ENCODE assay signal across 1 cellular context in the genomic region with DNA sequence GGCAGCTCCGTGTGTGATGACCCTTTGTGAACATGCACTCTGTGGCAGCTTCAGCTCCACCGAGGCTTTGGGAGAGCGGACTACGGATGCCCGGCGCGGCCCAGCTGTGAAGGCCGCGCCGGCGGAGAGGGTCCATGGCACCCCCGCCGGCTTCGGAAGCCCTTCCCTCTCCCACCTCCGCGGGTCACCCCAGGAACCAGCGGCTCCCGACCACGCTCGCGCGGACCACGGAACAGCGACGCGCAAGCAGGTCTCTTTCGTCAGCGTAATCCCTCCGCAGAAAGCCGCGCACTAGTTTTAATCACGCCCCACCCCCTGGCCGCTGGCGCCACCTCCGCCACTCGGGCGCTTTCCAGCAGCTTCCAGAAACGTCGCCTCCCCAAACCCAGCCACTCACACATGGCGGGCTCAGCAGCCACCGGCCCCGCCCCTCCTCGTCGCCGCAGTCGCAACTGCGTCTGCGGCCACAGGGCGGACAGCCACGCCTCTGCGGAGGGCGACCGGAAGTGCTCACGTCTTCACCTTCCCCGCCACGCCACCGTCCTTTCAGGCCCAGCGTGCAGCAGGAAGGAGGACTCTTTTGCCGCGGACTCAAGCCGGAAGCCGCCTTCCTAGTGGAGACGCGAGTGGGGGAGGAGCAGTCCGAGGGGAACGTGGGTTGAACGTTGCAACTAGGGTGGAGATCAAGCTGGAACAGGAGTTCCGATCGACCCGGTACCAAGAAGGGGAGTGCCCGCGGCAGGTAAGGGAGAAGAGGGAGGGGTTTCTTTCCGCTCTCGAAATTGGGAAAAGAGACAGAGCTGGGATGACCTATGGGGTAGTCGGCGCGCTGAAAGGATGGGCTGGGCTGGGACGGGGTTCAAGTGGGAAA.
A peak's percentile ranks its signal among the peaks of the same experiment; 100 is the strongest.
TF ChIP-seq lines count a peak whose summit lies in the region.

A gene (plus strand): TSS at position 606 of the 871 bp plus-strand sequence. CDS start 3,221 bp downstream, outside the sequence.

TF ChIP-seq in HEK293, 187 proteins besides CTCF, POLR2A, EP300 and RAD21 (continued from another document and continues in another):
- TF ChIP-seq ZNF558 (tag by site-specific recombination; IDR thresholded peaks at IDR 0.05) (peak; percentile 79; the same call in 1 of the 2 replicates), ZNF654 (tag by site-specific recombination; IDR thresholded peaks at IDR 0.05; ENCODE audit: low read depth) (no peak), ZNF707 (tag by site-specific recombination; IDR thresholded peaks at IDR 0.05) (peak; percentile 49), YY1 (tag by site-specific recombination; IDR thresholded peaks at IDR 0.05) (peak; percentile 71), GFI1B (tag by site-specific recombination; IDR thresholded peaks at IDR 0.05) (peak; percentile 44; the same call in 1 of the 2 replicates), ZNF768 (tag by site-specific recombination; IDR thresholded peaks at IDR 0.05) (no peak; the same call in 1 of the 2 replicates), ZBTB21 (tag by site-specific recombination; IDR thresholded peaks at IDR 0.05) (peak; percentile 94), ZNF175 (tag by site-specific recombination; IDR thresholded peaks at IDR 0.05) (no peak), ZSCAN23 (tag by site-specific recombination; IDR thresholded peaks at IDR 0.05) (peak; percentile 90), ZNF530 (tag by site-specific recombination; IDR thresholded peaks at IDR 0.05; ENCODE audit: low read depth) (no peak), ZNF138 (tag by site-specific recombination; IDR thresholded peaks at IDR 0.05; ENCODE audit: borderline replicate concordance) (no peak), PRDM1 (tag by site-specific recombination; IDR thresholded peaks at IDR 0.05) (no peak), ZNF658 (tag by site-specific recombination; IDR thresholded peaks at IDR 0.05) (no peak), GLI2 (tag by site-specific recombination; IDR thresholded peaks at IDR 0.05; ENCODE audit: borderline replicate concordance, low read depth) (no peak), ZNF274 (IDR thresholded peaks at IDR 0.05; ENCODE audit: low read length) (no peak), ZNF274 (tag by site-specific recombination; IDR thresholded peaks at IDR 0.05; ENCODE audit: borderline replicate concordance) (no peak), ZNF571 (tag by site-specific recombination; IDR thresholded peaks at IDR 0.05) (no peak), ZNF48 (tag by site-specific recombination; IDR thresholded peaks at IDR 0.05) (no peak), ZNF214 (tag by site-specific recombination; IDR thresholded peaks at IDR 0.05; ENCODE audit: borderline replicate concordance) (no peak), ZNF266 (tag by site-specific recombination; IDR thresholded peaks at IDR 0.05; ENCODE audit: low read depth) (no peak), ZNF37A (tag by site-specific recombination; IDR thresholded peaks at IDR 0.05) (no peak), ZNF140 (tag by site-specific recombination; IDR thresholded peaks at IDR 0.05) (no peak), ZNF311 (tag by site-specific recombination; IDR thresholded peaks at IDR 0.05; ENCODE audit: borderline replicate concordance) (no peak), ZNF785 (tag by site-specific recombination; IDR thresholded peaks at IDR 0.05) (peak; percentile 76; the same call in 1 of the 2 replicates), ZNF366 (tag by site-specific recombination; conservative IDR thresholded peaks at IDR 0.05) (peak; percentile 57), ZBTB20 (tag by site-specific recombination; IDR thresholded peaks at IDR 0.05) (peak; percentile 66; the same call in 1 of the 2 replicates), ZNF146 (tag by site-specific recombination; IDR thresholded peaks at IDR 0.05) (peak; percentile 37), SALL2 (tag by site-specific recombination; IDR thresholded peaks at IDR 0.05; ENCODE audit: borderline replicate concordance) (no peak), ZBTB7A (tag by site-specific recombination; IDR thresholded peaks at IDR 0.05; ENCODE audit: low read depth) (no peak), ZNF600 (tag by site-specific recombination; IDR thresholded peaks at IDR 0.05) (peak; percentile 75), ZNF24 (tag by site-specific recombination; IDR thresholded peaks at IDR 0.05) (peak; percentile 80), YY2 (tag by site-specific recombination; IDR thresholded peaks at IDR 0.05) (peak; percentile 76), ZNF664 (tag by site-specific recombination; IDR thresholded peaks at IDR 0.05) (0 out of 2 replicates have a peak, but pooled peaks have one; percentile 4), ZNF335 (tag by site-specific recombination; conservative IDR thresholded peaks at IDR 0.05) (peak; percentile 57)
- TF ChIP-seq, protein P1, sequence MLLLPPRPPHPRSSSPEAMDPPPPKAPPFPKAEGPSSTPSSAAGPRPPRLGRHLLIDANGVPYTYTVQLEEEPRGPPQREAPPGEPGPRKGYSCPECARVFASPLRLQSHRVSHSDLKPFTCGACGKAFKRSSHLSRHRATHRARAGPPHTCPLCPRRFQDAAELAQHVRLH (tag by site-specific recombination; IDR thresholded peaks at IDR 0.05), result peak; percentile 99
- TF ChIP-seq, protein P2, sequence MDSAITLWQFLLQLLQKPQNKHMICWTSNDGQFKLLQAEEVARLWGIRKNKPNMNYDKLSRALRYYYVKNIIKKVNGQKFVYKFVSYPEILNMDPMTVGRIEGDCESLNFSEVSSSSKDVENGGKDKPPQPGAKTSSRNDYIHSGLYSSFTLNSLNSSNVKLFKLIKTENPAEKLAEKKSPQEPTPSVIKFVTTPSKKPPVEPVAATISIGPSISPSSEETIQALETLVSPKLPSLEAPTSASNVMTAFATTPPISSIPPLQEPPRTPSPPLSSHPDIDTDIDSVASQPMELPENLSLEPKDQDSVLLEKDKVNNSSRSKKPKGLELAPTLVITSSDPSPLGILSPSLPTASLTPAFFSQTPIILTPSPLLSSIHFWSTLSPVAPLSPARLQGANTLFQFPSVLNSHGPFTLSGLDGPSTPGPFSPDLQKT (IDR thresholded peaks at IDR 0.05; ENCODE audit: borderline replicate concordance, low read depth, low read length), result no peak; the same call in 1 of the 2 replicates
- TF ChIP-seq, protein P3, sequence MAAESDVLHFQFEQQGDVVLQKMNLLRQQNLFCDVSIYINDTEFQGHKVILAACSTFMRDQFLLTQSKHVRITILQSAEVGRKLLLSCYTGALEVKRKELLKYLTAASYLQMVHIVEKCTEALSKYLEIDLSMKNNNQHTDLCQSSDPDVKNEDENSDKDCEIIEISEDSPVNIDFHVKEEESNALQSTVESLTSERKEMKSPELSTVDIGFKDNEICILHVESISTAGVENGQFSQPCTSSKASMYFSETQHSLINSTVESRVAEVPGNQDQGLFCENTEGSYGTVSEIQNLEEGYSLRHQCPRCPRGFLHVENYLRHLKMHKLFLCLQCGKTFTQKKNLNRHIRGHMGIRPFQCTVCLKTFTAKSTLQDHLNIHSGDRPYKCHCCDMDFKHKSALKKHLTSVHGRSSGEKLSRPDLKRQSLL (tag by site-specific recombination; IDR thresholded peaks at IDR 0.05), result peak; percentile 63
- TF ChIP-seq, protein P4, sequence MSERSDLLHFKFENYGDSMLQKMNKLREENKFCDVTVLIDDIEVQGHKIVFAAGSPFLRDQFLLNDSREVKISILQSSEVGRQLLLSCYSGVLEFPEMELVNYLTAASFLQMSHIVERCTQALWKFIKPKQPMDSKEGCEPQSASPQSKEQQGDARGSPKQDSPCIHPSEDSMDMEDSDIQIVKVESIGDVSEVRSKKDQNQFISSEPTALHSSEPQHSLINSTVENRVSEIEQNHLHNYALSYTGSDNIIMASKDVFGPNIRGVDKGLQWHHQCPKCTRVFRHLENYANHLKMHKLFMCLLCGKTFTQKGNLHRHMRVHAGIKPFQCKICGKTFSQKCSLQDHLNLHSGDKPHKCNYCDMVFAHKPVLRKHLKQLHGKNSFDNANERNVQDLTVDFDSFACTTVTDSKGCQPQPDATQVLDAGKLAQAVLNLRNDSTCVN (tag by site-specific recombination; optimal IDR thresholded peaks at IDR 0.05), result peak; percentile 93
- TF ChIP-seq, protein P5, sequence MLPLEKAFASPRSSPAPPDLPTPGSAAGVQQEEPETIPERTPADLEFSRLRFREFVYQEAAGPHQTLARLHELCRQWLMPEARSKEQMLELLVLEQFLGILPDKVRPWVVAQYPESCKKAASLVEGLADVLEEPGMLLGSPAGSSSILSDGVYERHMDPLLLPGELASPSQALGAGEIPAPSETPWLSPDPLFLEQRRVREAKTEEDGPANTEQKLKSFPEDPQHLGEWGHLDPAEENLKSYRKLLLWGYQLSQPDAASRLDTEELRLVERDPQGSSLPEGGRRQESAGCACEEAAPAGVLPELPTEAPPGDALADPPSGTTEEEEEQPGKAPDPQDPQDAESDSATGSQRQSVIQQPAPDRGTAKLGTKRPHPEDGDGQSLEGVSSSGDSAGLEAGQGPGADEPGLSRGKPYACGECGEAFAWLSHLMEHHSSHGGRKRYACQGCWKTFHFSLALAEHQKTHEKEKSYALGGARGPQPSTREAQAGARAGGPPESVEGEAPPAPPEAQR (tag by site-specific recombination; IDR thresholded peaks at IDR 0.05), result 0 out of 2 replicates have a peak, but pooled peaks have one; percentile 84
- TF ChIP-seq, protein P6, sequence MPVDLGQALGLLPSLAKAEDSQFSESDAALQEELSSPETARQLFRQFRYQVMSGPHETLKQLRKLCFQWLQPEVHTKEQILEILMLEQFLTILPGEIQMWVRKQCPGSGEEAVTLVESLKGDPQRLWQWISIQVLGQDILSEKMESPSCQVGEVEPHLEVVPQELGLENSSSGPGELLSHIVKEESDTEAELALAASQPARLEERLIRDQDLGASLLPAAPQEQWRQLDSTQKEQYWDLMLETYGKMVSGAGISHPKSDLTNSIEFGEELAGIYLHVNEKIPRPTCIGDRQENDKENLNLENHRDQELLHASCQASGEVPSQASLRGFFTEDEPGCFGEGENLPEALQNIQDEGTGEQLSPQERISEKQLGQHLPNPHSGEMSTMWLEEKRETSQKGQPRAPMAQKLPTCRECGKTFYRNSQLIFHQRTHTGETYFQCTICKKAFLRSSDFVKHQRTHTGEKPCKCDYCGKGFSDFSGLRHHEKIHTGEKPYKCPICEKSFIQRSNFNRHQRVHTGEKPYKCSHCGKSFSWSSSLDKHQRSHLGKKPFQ (tag by site-specific recombination; IDR thresholded peaks at IDR 0.05), result peak; percentile 35; the same call in 1 of the 2 replicates
- TF ChIP-seq, protein P7, sequence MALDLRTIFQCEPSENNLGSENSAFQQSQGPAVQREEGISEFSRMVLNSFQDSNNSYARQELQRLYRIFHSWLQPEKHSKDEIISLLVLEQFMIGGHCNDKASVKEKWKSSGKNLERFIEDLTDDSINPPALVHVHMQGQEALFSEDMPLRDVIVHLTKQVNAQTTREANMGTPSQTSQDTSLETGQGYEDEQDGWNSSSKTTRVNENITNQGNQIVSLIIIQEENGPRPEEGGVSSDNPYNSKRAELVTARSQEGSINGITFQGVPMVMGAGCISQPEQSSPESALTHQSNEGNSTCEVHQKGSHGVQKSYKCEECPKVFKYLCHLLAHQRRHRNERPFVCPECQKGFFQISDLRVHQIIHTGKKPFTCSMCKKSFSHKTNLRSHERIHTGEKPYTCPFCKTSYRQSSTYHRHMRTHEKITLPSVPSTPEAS (tag by site-specific recombination; IDR thresholded peaks at IDR 0.05), result peak; percentile 48; the same call in 1 of the 2 replicates
- TF ChIP-seq, protein P8, sequence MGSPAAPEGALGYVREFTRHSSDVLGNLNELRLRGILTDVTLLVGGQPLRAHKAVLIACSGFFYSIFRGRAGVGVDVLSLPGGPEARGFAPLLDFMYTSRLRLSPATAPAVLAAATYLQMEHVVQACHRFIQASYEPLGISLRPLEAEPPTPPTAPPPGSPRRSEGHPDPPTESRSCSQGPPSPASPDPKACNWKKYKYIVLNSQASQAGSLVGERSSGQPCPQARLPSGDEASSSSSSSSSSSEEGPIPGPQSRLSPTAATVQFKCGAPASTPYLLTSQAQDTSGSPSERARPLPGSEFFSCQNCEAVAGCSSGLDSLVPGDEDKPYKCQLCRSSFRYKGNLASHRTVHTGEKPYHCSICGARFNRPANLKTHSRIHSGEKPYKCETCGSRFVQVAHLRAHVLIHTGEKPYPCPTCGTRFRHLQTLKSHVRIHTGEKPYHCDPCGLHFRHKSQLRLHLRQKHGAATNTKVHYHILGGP (tag by site-specific recombination; IDR thresholded peaks at IDR 0.05), result no peak
- TF ChIP-seq, protein P9, sequence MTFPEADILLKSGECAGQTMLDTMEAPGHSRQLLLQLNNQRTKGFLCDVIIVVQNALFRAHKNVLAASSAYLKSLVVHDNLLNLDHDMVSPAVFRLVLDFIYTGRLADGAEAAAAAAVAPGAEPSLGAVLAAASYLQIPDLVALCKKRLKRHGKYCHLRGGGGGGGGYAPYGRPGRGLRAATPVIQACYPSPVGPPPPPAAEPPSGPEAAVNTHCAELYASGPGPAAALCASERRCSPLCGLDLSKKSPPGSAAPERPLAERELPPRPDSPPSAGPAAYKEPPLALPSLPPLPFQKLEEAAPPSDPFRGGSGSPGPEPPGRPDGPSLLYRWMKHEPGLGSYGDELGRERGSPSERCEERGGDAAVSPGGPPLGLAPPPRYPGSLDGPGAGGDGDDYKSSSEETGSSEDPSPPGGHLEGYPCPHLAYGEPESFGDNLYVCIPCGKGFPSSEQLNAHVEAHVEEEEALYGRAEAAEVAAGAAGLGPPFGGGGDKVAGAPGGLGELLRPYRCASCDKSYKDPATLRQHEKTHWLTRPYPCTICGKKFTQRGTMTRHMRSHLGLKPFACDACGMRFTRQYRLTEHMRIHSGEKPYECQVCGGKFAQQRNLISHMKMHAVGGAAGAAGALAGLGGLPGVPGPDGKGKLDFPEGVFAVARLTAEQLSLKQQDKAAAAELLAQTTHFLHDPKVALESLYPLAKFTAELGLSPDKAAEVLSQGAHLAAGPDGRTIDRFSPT (tag by site-specific recombination; IDR thresholded peaks at IDR 0.05), result peak; percentile 73
- TF ChIP-seq, protein P10, sequence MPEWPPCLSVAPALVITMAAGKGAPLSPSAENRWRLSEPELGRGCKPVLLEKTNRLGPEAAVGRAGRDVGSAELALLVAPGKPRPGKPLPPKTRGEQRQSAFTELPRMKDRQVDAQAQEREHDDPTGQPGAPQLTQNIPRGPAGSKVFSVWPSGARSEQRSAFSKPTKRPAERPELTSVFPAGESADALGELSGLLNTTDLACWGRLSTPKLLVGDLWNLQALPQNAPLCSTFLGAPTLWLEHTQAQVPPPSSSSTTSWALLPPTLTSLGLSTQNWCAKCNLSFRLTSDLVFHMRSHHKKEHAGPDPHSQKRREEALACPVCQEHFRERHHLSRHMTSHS (tag by site-specific recombination; IDR thresholded peaks at IDR 0.05), result no peak
- TF ChIP-seq, protein P11, sequence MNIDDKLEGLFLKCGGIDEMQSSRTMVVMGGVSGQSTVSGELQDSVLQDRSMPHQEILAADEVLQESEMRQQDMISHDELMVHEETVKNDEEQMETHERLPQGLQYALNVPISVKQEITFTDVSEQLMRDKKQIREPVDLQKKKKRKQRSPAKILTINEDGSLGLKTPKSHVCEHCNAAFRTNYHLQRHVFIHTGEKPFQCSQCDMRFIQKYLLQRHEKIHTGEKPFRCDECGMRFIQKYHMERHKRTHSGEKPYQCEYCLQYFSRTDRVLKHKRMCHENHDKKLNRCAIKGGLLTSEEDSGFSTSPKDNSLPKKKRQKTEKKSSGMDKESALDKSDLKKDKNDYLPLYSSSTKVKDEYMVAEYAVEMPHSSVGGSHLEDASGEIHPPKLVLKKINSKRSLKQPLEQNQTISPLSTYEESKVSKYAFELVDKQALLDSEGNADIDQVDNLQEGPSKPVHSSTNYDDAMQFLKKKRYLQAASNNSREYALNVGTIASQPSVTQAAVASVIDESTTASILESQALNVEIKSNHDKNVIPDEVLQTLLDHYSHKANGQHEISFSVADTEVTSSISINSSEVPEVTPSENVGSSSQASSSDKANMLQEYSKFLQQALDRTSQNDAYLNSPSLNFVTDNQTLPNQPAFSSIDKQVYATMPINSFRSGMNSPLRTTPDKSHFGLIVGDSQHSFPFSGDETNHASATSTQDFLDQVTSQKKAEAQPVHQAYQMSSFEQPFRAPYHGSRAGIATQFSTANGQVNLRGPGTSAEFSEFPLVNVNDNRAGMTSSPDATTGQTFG (tag by site-specific recombination; IDR thresholded peaks at IDR 0.05; ENCODE audit: borderline replicate concordance), result peak; percentile 80; the same call in 1 of the 2 replicates
